ENCODE assay signal across 1 cellular context in genomic region chr11:75323609-75324008, GRCh38.
TF ChIP-seq lines count a peak whose summit lies in the region.

No MANE protein-coding gene starts in this region.

TF ChIP-seq in HepG2, 621 proteins besides CTCF, POLR2A, EP300 and RAD21 (continued from another document and continues in another):
- TF ChIP-seq GABPB1 (CRISPR knock-in tag; IDR thresholded peaks at IDR 0.05) = peak; percentile 59; the same call in 1 of the 2 replicates
- no peak for TF ChIP-seq ZNF296 (CRISPR knock-in tag; conservative IDR thresholded peaks at IDR 0.05)
- peak; percentile 54; the same call in 1 of the 2 replicates for TF ChIP-seq KAT8 (CRISPR knock-in tag; IDR thresholded peaks at IDR 0.05)
- TF ChIP-seq ZNF619 (CRISPR knock-in tag; IDR thresholded peaks at IDR 0.05) = no peak
- peak; percentile 82 for TF ChIP-seq FOXA1 (IDR thresholded peaks at IDR 0.05)
- TF ChIP-seq FOXA1 (CRISPR knock-in tag; IDR thresholded peaks at IDR 0.05) = peak; percentile 88
- TF ChIP-seq MAFF (IDR thresholded peaks at IDR 0.05; ENCODE audit: low read depth, low read length) = no peak
- no peak for TF ChIP-seq SNAI1 (CRISPR knock-in tag; IDR thresholded peaks at IDR 0.05; ENCODE audit: borderline replicate concordance)
- no peak for TF ChIP-seq HNRNPH1 (optimal IDR thresholded peaks at IDR 0.05; ENCODE audit: low read depth, low read length)
- no peak for TF ChIP-seq GTF2F1 (IDR thresholded peaks at IDR 0.05; ENCODE audit: low read length)
- no peak for TF ChIP-seq ARNTL (CRISPR knock-in tag; IDR thresholded peaks at IDR 0.05)
- no peak for TF ChIP-seq MLXIP (CRISPR knock-in tag; IDR thresholded peaks at IDR 0.05; ENCODE audit: borderline replicate concordance)
- no peak for TF ChIP-seq KLF9 (CRISPR knock-in tag; IDR thresholded peaks at IDR 0.05; ENCODE audit: low read depth)
- no peak for TF ChIP-seq FOSL1 (CRISPR knock-in tag; IDR thresholded peaks at IDR 0.05; ENCODE audit: borderline replicate concordance)
- no peak for TF ChIP-seq ZNF280B (CRISPR knock-in tag; IDR thresholded peaks at IDR 0.05; ENCODE audit: borderline replicate concordance)
- no peak for TF ChIP-seq TRIM24 (CRISPR knock-in tag; IDR thresholded peaks at IDR 0.05)
- TF ChIP-seq ZEB1 (IDR thresholded peaks at IDR 0.05; ENCODE audit: insufficient replicate concordance, low read depth) = peak; percentile 45
- TF ChIP-seq NR2C2 (CRISPR knock-in tag; IDR thresholded peaks at IDR 0.05; ENCODE audit: borderline replicate concordance) = no peak
- TF ChIP-seq ZNF788 (CRISPR knock-in tag; IDR thresholded peaks at IDR 0.05; ENCODE audit: borderline replicate concordance) = no peak
- TF ChIP-seq ZNF557 (CRISPR knock-in tag; IDR thresholded peaks at IDR 0.05) = no peak
- no peak for TF ChIP-seq ZFP36 (IDR thresholded peaks at IDR 0.05; ENCODE audit: borderline replicate concordance, low read depth, low read length, partially characterized antibody)
- no peak for TF ChIP-seq TBP (CRISPR knock-in tag; IDR thresholded peaks at IDR 0.05)
- TF ChIP-seq ZSCAN9 (CRISPR knock-in tag; IDR thresholded peaks at IDR 0.05; ENCODE audit: borderline replicate concordance) = no peak
- TF ChIP-seq ZBTB20 (CRISPR knock-in tag; IDR thresholded peaks at IDR 0.05; ENCODE audit: borderline replicate concordance, low read depth) = 0 out of 2 replicates have a peak, but pooled peaks have one; percentile 29
- TF ChIP-seq ZNF841 (CRISPR knock-in tag; IDR thresholded peaks at IDR 0.05; ENCODE audit: borderline replicate concordance) = no peak
- TF ChIP-seq SOX6 (IDR thresholded peaks at IDR 0.05) = no peak
- TF ChIP-seq SOX6 (CRISPR knock-in tag; IDR thresholded peaks at IDR 0.05) = peak; percentile 57; the same call in 1 of the 2 replicates
- TF ChIP-seq PCBP2 (optimal IDR thresholded peaks at IDR 0.05; ENCODE audit: low read depth, low read length, poor library complexity, severe bottlenecking) = no peak
- TF ChIP-seq ZMAT3 (CRISPR knock-in tag; conservative IDR thresholded peaks at IDR 0.05) = no peak
- TF ChIP-seq ZBTB7B (CRISPR knock-in tag; IDR thresholded peaks at IDR 0.05) = no peak
- TF ChIP-seq, protein P1, sequence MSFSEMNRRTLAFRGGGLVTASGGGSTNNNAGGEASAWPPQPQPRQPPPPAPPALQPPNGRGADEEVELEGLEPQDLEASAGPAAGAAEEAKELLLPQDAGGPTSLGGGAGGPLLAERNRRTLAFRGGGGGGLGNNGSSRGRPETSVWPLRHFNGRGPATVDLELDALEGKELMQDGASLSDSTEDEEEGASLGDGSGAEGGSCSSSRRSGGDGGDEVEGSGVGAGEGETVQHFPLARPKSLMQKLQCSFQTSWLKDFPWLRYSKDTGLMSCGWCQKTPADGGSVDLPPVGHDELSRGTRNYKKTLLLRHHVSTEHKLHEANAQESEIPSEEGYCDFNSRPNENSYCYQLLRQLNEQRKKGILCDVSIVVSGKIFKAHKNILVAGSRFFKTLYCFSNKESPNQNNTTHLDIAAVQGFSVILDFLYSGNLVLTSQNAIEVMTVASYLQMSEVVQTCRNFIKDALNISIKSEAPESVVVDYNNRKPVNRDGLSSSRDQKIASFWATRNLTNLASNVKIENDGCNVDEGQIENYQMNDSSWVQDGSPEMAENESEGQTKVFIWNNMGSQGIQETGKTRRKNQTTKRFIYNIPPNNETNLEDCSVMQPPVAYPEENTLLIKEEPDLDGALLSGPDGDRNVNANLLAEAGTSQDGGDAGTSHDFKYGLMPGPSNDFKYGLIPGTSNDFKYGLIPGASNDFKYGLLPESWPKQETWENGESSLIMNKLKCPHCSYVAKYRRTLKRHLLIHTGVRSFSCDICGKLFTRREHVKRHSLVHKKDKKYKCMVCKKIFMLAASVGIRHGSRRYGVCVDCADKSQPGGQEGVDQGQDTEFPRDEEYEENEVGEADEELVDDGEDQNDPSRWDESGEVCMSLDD (CRISPR knock-in tag; IDR thresholded peaks at IDR 0.05; ENCODE audit: borderline replicate concordance) = no peak
- no peak for TF ChIP-seq RBAK (CRISPR knock-in tag; IDR thresholded peaks at IDR 0.05)
- TF ChIP-seq, protein P2, sequence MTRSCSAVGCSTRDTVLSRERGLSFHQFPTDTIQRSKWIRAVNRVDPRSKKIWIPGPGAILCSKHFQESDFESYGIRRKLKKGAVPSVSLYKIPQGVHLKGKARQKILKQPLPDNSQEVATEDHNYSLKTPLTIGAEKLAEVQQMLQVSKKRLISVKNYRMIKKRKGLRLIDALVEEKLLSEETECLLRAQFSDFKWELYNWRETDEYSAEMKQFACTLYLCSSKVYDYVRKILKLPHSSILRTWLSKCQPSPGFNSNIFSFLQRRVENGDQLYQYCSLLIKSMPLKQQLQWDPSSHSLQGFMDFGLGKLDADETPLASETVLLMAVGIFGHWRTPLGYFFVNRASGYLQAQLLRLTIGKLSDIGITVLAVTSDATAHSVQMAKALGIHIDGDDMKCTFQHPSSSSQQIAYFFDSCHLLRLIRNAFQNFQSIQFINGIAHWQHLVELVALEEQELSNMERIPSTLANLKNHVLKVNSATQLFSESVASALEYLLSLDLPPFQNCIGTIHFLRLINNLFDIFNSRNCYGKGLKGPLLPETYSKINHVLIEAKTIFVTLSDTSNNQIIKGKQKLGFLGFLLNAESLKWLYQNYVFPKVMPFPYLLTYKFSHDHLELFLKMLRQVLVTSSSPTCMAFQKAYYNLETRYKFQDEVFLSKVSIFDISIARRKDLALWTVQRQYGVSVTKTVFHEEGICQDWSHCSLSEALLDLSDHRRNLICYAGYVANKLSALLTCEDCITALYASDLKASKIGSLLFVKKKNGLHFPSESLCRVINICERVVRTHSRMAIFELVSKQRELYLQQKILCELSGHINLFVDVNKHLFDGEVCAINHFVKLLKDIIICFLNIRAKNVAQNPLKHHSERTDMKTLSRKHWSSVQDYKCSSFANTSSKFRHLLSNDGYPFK (CRISPR knock-in tag; IDR thresholded peaks at IDR 0.05; ENCODE audit: borderline replicate concordance) = no peak
- no peak for TF ChIP-seq ONECUT2 (CRISPR knock-in tag; IDR thresholded peaks at IDR 0.05)
- TF ChIP-seq SOX13 (IDR thresholded peaks at IDR 0.05) = no peak
- peak in 1 of 2 experiments; percentile 49; a peak in 1 of 4 replicates for TF ChIP-seq SOX13 (CRISPR knock-in tag; conservative IDR thresholded peaks at IDR 0.05 in 1 of 2, IDR thresholded peaks at IDR 0.05 in 1 of 2)
- TF ChIP-seq ZFAT (CRISPR knock-in tag; conservative IDR thresholded peaks at IDR 0.05) = no peak
- TF ChIP-seq, protein P3, sequence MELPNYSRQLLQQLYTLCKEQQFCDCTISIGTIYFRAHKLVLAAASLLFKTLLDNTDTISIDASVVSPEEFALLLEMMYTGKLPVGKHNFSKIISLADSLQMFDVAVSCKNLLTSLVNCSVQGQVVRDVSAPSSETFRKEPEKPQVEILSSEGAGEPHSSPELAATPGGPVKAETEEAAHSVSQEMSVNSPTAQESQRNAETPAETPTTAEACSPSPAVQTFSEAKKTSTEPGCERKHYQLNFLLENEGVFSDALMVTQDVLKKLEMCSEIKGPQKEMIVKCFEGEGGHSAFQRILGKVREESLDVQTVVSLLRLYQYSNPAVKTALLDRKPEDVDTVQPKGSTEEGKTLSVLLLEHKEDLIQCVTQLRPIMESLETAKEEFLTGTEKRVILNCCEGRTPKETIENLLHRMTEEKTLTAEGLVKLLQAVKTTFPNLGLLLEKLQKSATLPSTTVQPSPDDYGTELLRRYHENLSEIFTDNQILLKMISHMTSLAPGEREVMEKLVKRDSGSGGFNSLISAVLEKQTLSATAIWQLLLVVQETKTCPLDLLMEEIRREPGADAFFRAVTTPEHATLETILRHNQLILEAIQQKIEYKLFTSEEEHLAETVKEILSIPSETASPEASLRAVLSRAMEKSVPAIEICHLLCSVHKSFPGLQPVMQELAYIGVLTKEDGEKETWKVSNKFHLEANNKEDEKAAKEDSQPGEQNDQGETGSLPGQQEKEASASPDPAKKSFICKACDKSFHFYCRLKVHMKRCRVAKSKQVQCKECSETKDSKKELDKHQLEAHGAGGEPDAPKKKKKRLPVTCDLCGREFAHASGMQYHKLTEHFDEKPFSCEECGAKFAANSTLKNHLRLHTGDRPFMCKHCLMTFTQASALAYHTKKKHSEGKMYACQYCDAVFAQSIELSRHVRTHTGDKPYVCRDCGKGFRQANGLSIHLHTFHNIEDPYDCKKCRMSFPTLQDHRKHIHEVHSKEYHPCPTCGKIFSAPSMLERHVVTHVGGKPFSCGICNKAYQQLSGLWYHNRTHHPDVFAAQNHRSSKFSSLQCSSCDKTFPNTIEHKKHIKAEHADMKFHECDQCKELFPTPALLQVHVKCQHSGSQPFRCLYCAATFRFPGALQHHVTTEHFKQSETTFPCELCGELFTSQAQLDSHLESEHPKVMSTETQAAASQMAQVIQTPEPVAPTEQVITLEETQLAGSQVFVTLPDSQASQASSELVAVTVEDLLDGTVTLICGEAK (IDR thresholded peaks at IDR 0.05) = no peak
- TF ChIP-seq, protein P3 (CRISPR knock-in tag; IDR thresholded peaks at IDR 0.05) = no peak
- TF ChIP-seq PHB2 (IDR thresholded peaks at IDR 0.05; ENCODE audit: partially characterized antibody) = no peak
- TF ChIP-seq MIER3 (CRISPR knock-in tag; IDR thresholded peaks at IDR 0.05; ENCODE audit: borderline replicate concordance) = no peak
- TF ChIP-seq ZNF343 (CRISPR knock-in tag; IDR thresholded peaks at IDR 0.05) = no peak
- no peak for TF ChIP-seq MAZ (IDR thresholded peaks at IDR 0.05; ENCODE audit: borderline replicate concordance, low read depth, low read length)
- no peak for TF ChIP-seq MAZ (CRISPR knock-in tag; IDR thresholded peaks at IDR 0.05; ENCODE audit: low read depth)
- TF ChIP-seq, protein P4, sequence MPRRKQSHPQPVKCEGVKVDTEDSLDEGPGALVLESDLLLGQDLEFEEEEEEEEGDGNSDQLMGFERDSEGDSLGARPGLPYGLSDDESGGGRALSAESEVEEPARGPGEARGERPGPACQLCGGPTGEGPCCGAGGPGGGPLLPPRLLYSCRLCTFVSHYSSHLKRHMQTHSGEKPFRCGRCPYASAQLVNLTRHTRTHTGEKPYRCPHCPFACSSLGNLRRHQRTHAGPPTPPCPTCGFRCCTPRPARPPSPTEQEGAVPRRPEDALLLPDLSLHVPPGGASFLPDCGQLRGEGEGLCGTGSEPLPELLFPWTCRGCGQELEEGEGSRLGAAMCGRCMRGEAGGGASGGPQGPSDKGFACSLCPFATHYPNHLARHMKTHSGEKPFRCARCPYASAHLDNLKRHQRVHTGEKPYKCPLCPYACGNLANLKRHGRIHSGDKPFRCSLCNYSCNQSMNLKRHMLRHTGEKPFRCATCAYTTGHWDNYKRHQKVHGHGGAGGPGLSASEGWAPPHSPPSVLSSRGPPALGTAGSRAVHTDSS (CRISPR knock-in tag; conservative IDR thresholded peaks at IDR 0.05) = no peak
- TF ChIP-seq WIZ (CRISPR knock-in tag; IDR thresholded peaks at IDR 0.05) = no peak
